In genomic region chr12:103369929-103370328, GRCh38 we compare ENCODE assay signal across 14 cellular contexts.
A peak's percentile ranks its signal among the peaks of the same experiment; 100 is the strongest.
DNase-seq lines count a peak whose midpoint lies in the region; ATAC-seq and TF ChIP-seq lines count a peak whose summit lies in the region.
"Had no signal": no experiment of that assay in that cellular context is flagged by ENCODE, and none has a peak within 500 bp of the region (broad histone marks: within the 10 kb centered on the region; RNA-seq: fewer than 3 reads in every experiment).

No MANE protein-coding gene starts in this region.

- ATAC-seq in GM18861 (IDR thresholded peaks at IDR 0.05; ENCODE audit: unreplicated experiment) (peak; percentile 82), GM21423 (IDR thresholded peaks at IDR 0.05; ENCODE audit: unreplicated experiment) (peak; percentile 80), HG02943 (IDR thresholded peaks at IDR 0.05; ENCODE audit: low read depth, unreplicated experiment) (peak; percentile 88), HG03571 (IDR thresholded peaks at IDR 0.05; ENCODE audit: unreplicated experiment) (peak; percentile 82), lower lobe of right lung (no peak), SK-N-SH treated with all-trans-retinoic acid at 6 μM for 48 hours (no peak)
- ATAC-seq: pancreas had no signal

- no peaks in the 10 kb centered on the region for H3K27me3 ChIP-seq in lower lobe of right lung (ENCODE audit: low read depth)
- H3K27me3 ChIP-seq: pancreas had no signal

- peaks cover 5% of the 10 kb centered on the region for H3K9me3 ChIP-seq in lower lobe of right lung
- H3K9me3 ChIP-seq: pancreas had no signal

- no peaks in the 10 kb centered on the region for H3K4me1 ChIP-seq in lower lobe of right lung

- no peak overlapping the region for H3K4me3 ChIP-seq in lower lobe of right lung
- H3K4me3 ChIP-seq: pancreas had no signal

- DNase-seq in hippocampal formation (lab: John Stamatoyannopoulos, UW): no peak
- DNase-seq in lower lobe of right lung: no peak
- DNase-seq in NCI-H1048 (lab: John Stamatoyannopoulos, UW): no peak
- DNase-seq: AML-193, DMS79, mammary epithelial cell, NCI-H510A, pancreas had no signal

- H3K36me3 ChIP-seq in lower lobe of right lung: no peaks in the 10 kb centered on the region
- H3K36me3 ChIP-seq: pancreas had no signal

- no peak overlapping the region for H3K27ac ChIP-seq in lower lobe of right lung
- H3K27ac ChIP-seq: epithelial cell of prostate, pancreas had no signal

- intact Hi-C loops in lower lobe of right lung (cut with DNase I): no loop called here

- no peak for TF ChIP-seq CTCF in lower lobe of right lung (IDR thresholded peaks at IDR 0.05)

TF ChIP-seq in SK-N-SH treated with all-trans-retinoic acid at 6 μM for 48 hours, 23 proteins besides CTCF, POLR2A, EP300 and RAD21:
- TF ChIP-seq TOX (CRISPR knock-in tag; IDR thresholded peaks at IDR 0.05; ENCODE audit: borderline replicate concordance): no peak
- TF ChIP-seq ZFP30 (CRISPR knock-in tag; IDR thresholded peaks at IDR 0.05): no peak
- no peak for TF ChIP-seq OSR1 (CRISPR knock-in tag; IDR thresholded peaks at IDR 0.05)
- no peak for TF ChIP-seq CREB5 (CRISPR knock-in tag; IDR thresholded peaks at IDR 0.05; ENCODE audit: low read depth)
- no peak for TF ChIP-seq ZNF70 (CRISPR knock-in tag; IDR thresholded peaks at IDR 0.05)
- TF ChIP-seq ARNTL (CRISPR knock-in tag; IDR thresholded peaks at IDR 0.05; ENCODE audit: borderline replicate concordance, low read depth): no peak
- no peak for TF ChIP-seq PATZ1 (CRISPR knock-in tag; IDR thresholded peaks at IDR 0.05; ENCODE audit: borderline replicate concordance)

Comparison
In these comparisons a context has a peak if more than half of its experiments do, and no peak if none do; other contexts are left out.
1. ATAC-seq: peak in GM18861 (single experiment), GM21423 (single experiment), HG02943 (single experiment) and HG03571 (single experiment); none in lower lobe of right lung (0 of 2) and SK-N-SH treated with all-trans-retinoic acid at 6 μM for 48 hours (single experiment).